10 cellular contexts compared by ENCODE assay signal in genomic region chr2:55054476-55054875, GRCh38. TPM values are rescaled to one million over a fixed set of nuclear protein-coding genes. Genes with fewer than 3 reads are reported as not detected.
A peak's percentile ranks its signal among the peaks of the same experiment; 100 is the strongest.
DNase-seq lines count a peak whose midpoint lies in the region; ATAC-seq lines count a peak whose summit lies in the region.
"Had no signal": no experiment of that assay in that cellular context is flagged by ENCODE, and none has a peak within 500 bp of the region (broad histone marks: within the 10 kb centered on the region; RNA-seq: fewer than 3 reads in every experiment).

No MANE protein-coding gene starts in this region.

- no peak overlapping the region for H4K5ac ChIP-seq in mesendoderm (ENCODE audit: low read length)

- H3K4me1 Mint-ChIP-seq in activated naive CD8-positive, alpha-beta T cell treated with anti-CD3 and anti-CD28 coated beads, Interleukin-2, amount 10 ng/mL, durations not matched to agents 7 days and 5 days, result peaks cover 21% of the 10 kb centered on the region

- no peak overlapping the region for H3K4me2 ChIP-seq in mesendoderm (ENCODE audit: low read length)

- peaks cover 6% of the 10 kb centered on the region for H3K79me2 ChIP-seq in mesendoderm (ENCODE audit: control insufficient read depth, insufficient read depth, low read length)

- no peak overlapping the region for H4K8ac ChIP-seq in mesendoderm (ENCODE audit: low read depth, low read length)

- WGBS in mesendoderm (ENCODE audit: extremely low coverage, insufficient coverage, low lambda C conversion rate), result no CpG with 5 or more reads among the region's 5 CpGs

- peaks cover 3% of the 10 kb centered on the region for H3K36me3 Mint-ChIP-seq in activated naive CD8-positive, alpha-beta T cell treated with anti-CD3 and anti-CD28 coated beads, Interleukin-2, amount 10 ng/mL, durations not matched to agents 7 days and 5 days

- no peak overlapping the region for H3K4me3 ChIP-seq in mesendoderm (ENCODE audit: low read length)
- H3K4me3 ChIP-seq: esophagus squamous epithelium had no signal

- no peak overlapping the region for H3K56ac ChIP-seq in mesendoderm (ENCODE audit: low read length)

- no peak overlapping the region for H3K18ac ChIP-seq in mesendoderm (ENCODE audit: low read length)

- no peak overlapping the region for H2AK5ac ChIP-seq in mesendoderm (ENCODE audit: low read length)

- H2BK5ac ChIP-seq in mesendoderm (ENCODE audit: low read length), result no peak overlapping the region

- H3K4ac ChIP-seq in mesendoderm (ENCODE audit: low read depth, low read length), result no peak overlapping the region

- peak overlapping the region; percentile 67 for H3K27ac Mint-ChIP-seq in activated naive CD8-positive, alpha-beta T cell treated with anti-CD3 and anti-CD28 coated beads, Interleukin-2, amount 10 ng/mL, durations not matched to agents 7 days and 5 days

- H3K27me3 Mint-ChIP-seq in activated naive CD8-positive, alpha-beta T cell treated with anti-CD3 and anti-CD28 coated beads, Interleukin-2, amount 10 ng/mL, durations not matched to agents 7 days and 5 days, result no peaks in the 10 kb centered on the region

- no peak overlapping the region for H2BK120ac ChIP-seq in mesendoderm (ENCODE audit: low read depth, low read length)

- no peak overlapping the region for H3K23ac ChIP-seq in mesendoderm (ENCODE audit: low read length)

- no peak overlapping the region for H3K9ac ChIP-seq in mesendoderm (ENCODE audit: low read length)

- DNase-seq in activated naive CD8-positive, alpha-beta T cell treated with anti-CD3 and anti-CD28 coated beads, Interleukin-2, amount 10 ng/mL, durations not matched to agents 7 days and 5 days, result no peak
- no peak for DNase-seq in mesendoderm
- no peak for DNase-seq in NCI-H1105 (lab: John Stamatoyannopoulos, UW)
- no peak for DNase-seq in sciatic nerve (ENCODE audit: low spot score)
- DNase-seq: esophagus squamous epithelium, left ventricle myocardium superior, NCI-H2171 had no signal

- H3K27me3 ChIP-seq in mesendoderm (ENCODE audit: insufficient read depth, low read length, poor library complexity), result no peaks in the 10 kb centered on the region
- H3K27me3 ChIP-seq: esophagus squamous epithelium had no signal

- no peaks in the 10 kb centered on the region for H3K79me1 ChIP-seq in mesendoderm (ENCODE audit: low read length)

- no peaks in the 10 kb centered on the region for H3K9me3 Mint-ChIP-seq in activated naive CD8-positive, alpha-beta T cell treated with anti-CD3 and anti-CD28 coated beads, Interleukin-2, amount 10 ng/mL, durations not matched to agents 7 days and 5 days

- H3K4me1 ChIP-seq in mesendoderm (ENCODE audit: control insufficient read depth, low read depth, low read length), result no peaks in the 10 kb centered on the region

- POLR2A ChIA-PET in activated naive CD8-positive, alpha-beta T cell treated with anti-CD3 and anti-CD28 coated beads, Interleukin-2, amount 10 ng/mL, durations not matched to agents 7 days and 5 days (lab: Charles Lee), result no interaction called here

- no peaks in the 10 kb centered on the region for H3K36me3 ChIP-seq in mesendoderm (ENCODE audit: control insufficient read depth, insufficient read depth, low read length)
- H3K36me3 ChIP-seq: esophagus squamous epithelium had no signal

- intact Hi-C loops in sciatic nerve (cut with DNase I), result no loop called here

- H3K27ac ChIP-seq in mesendoderm (ENCODE audit: low read depth, low read length), result no peak overlapping the region
- H3K27ac ChIP-seq: esophagus squamous epithelium had no signal

- ATAC-seq in GM18508 (IDR thresholded peaks at IDR 0.05; ENCODE audit: insufficient read depth, unreplicated experiment) (peak; percentile 24), GM21360 (IDR thresholded peaks at IDR 0.05; ENCODE audit: unreplicated experiment) (peak; percentile 23), HG03280 (IDR thresholded peaks at IDR 0.05; ENCODE audit: unreplicated experiment) (peak; percentile 26), sciatic nerve (no peak)
- ATAC-seq in activated naive CD8-positive, alpha-beta T cell treated with anti-CD3 and anti-CD28 coated beads, Interleukin-2, amount 10 ng/mL, durations not matched to agents 7 days and 5 days (ENCODE audit: low read depth), result no peak
- ATAC-seq: left ventricle myocardium superior had no signal

- H2BK15ac ChIP-seq in mesendoderm (replicated peaks; ENCODE audit: low read depth), result no peak overlapping the region

- peak overlapping the region; percentile 58 for H3K4me3 Mint-ChIP-seq in activated naive CD8-positive, alpha-beta T cell treated with anti-CD3 and anti-CD28 coated beads, Interleukin-2, amount 10 ng/mL, durations not matched to agents 7 days and 5 days

RNA-seq across cellular contexts. Expression of gene RTN4, which starts 4.2 kb away (rescaled TPM):
- 10 to 100 TPM; 82.2 to 88.2 TPM for total RNA-seq in activated naive CD8-positive, alpha-beta T cell treated with anti-CD3 and anti-CD28 coated beads, Interleukin-2, amount 10 ng/mL, durations not matched to agents 7 days and 5 days
- 369 TPM for polyA plus RNA-seq in mesendoderm (2013, experiment 1 of 2)
- 372 TPM for polyA plus RNA-seq in mesendoderm (2013, experiment 2 of 2)
- 254 TPM for total RNA-seq in sciatic nerve

Comparison
In these comparisons a context has a peak if more than half of its experiments do, and no peak if none do; other contexts are left out.
1. ATAC-seq: peak in GM18508 (single experiment), GM21360 (single experiment) and HG03280 (single experiment); none in activated naive CD8-positive, alpha-beta T cell treated with anti-CD3 and anti-CD28 coated beads, Interleukin-2, amount 10 ng/mL, durations not matched to agents 7 days and 5 days (single experiment) and sciatic nerve (single experiment).